Comparison of ENCODE assay signal across 2 cellular contexts in the genomic region with DNA sequence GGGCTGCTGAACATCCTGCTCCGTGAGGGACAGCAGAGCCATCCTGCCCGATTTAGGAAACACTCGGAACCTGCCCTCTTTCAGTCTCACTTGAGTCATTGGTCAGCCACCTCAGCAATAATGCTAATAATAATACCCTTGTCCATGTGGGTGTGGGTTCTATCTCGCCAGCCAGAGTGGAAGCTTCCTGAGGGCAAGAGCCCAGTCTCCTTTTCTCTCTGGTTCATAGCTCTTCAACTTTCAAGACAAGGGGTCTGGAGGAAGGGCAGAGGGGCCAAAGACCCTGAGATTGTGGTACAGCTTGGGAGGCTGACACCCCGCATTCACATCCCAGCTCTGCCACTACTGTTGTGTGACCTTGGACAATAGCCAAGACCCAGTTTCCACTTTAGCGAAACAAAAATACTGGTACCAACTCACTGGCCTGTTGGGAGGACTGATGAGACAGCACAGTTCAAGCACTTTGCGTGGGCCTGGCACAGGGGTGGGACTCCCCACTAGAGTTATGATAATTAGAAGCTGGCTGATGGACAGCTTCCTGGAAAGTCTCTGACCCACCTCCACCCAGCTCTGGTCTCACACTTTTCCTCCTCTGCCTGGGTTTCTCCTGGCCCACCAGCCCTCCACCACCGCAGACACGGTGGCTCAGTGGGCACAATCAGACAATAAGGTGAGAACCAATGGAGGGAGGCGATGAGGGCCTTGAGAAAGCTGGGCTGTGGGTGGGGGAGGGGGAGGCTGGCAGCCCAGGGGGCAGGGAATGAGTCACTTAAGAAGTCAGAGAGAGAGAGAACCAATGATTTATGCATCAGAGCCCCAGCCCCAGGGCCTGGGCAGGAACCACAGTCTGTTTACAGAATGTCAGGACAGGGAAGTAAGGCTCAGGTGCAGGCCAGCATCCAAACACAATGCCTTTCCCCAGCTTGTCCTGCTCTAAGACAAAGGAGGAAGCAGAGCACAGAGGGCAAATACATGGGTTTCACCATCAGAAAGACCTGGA.
TF ChIP-seq lines count a peak whose summit lies in the region.

No MANE protein-coding gene starts in this region.

TF ChIP-seq in A549, 52 proteins besides CTCF, POLR2A, EP300 and RAD21:
- TF ChIP-seq RFX5 (IDR thresholded peaks at IDR 0.05): no peak
- TF ChIP-seq FOSL2 (IDR thresholded peaks at IDR 0.05): peak; percentile 60; the same call in 1 of the 2 replicates
- TF ChIP-seq FOSL2 (CRISPR knock-in tag; IDR thresholded peaks at IDR 0.05): no peak
- TF ChIP-seq, protein P1, sequence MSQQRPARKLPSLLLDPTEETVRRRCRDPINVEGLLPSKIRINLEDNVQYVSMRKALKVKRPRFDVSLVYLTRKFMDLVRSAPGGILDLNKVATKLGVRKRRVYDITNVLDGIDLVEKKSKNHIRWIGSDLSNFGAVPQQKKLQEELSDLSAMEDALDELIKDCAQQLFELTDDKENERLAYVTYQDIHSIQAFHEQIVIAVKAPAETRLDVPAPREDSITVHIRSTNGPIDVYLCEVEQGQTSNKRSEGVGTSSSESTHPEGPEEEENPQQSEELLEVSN (IDR thresholded peaks at IDR 0.05; ENCODE audit: borderline replicate concordance, low read depth): no peak
- 0 out of 2 replicates have a peak, but pooled peaks have one; percentile 23 for TF ChIP-seq JUNB (IDR thresholded peaks at IDR 0.05)
TF ChIP-seq in A549: peak in this region for 2.

TF ChIP-seq in K562, 482 proteins besides CTCF, POLR2A, EP300 and RAD21:
- TF ChIP-seq TRIM28 (IDR thresholded peaks at IDR 0.05): peak; percentile 78; the same call in 1 of the 2 replicates
- TF ChIP-seq BRD4 (IDR thresholded peaks at IDR 0.05): no peak
- TF ChIP-seq ZNF316 (IDR thresholded peaks at IDR 0.05): peak; percentile 83
- 0 out of 2 replicates have a peak, but pooled peaks have one; percentile 13 for TF ChIP-seq JUND (IDR thresholded peaks at IDR 0.05; ENCODE audit: borderline replicate concordance, low read depth, low read length)
- TF ChIP-seq JUND (tag; IDR thresholded peaks at IDR 0.05; ENCODE audit: borderline replicate concordance, low read depth, low read length): no peak; the same call in 2 of the 3 replicates
- 0 out of 4 replicates have a peak, but pooled peaks of 1 of the 2 experiments have one; percentile 29 for TF ChIP-seq TRIM24 (IDR thresholded peaks at IDR 0.05)
- 0 out of 2 replicates have a peak, but pooled peaks have one; percentile 20 for TF ChIP-seq ADNP (tag; IDR thresholded peaks at IDR 0.05)
- TF ChIP-seq ERF (CRISPR knock-in tag; IDR thresholded peaks at IDR 0.05): no peak
- TF ChIP-seq NR2F6 (CRISPR knock-in tag; IDR thresholded peaks at IDR 0.05): no peak
- TF ChIP-seq, protein P2, sequence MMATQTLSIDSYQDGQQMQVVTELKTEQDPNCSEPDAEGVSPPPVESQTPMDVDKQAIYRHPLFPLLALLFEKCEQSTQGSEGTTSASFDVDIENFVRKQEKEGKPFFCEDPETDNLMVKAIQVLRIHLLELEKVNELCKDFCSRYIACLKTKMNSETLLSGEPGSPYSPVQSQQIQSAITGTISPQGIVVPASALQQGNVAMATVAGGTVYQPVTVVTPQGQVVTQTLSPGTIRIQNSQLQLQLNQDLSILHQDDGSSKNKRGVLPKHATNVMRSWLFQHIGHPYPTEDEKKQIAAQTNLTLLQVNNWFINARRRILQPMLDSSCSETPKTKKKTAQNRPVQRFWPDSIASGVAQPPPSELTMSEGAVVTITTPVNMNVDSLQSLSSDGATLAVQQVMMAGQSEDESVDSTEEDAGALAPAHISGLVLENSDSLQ (IDR thresholded peaks at IDR 0.05): peak; percentile 59
- TF ChIP-seq, protein P3, sequence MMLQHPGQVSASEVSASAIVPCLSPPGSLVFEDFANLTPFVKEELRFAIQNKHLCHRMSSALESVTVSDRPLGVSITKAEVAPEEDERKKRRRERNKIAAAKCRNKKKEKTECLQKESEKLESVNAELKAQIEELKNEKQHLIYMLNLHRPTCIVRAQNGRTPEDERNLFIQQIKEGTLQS (IDR thresholded peaks at IDR 0.05): 0 out of 2 replicates have a peak, but pooled peaks have one; percentile 21
- TF ChIP-seq, protein P3 (CRISPR knock-in tag; conservative IDR thresholded peaks at IDR 0.05): no peak
- no peak for TF ChIP-seq ZBTB1 (CRISPR knock-in tag; IDR thresholded peaks at IDR 0.05; ENCODE audit: borderline replicate concordance, low read depth)
- peak; percentile 52 for TF ChIP-seq FOSL1 (tag; conservative IDR thresholded peaks at IDR 0.05)
- TF ChIP-seq MEIS2 (IDR thresholded peaks at IDR 0.05; ENCODE audit: partially characterized antibody): peak; percentile 64
- TF ChIP-seq NFIC (IDR thresholded peaks at IDR 0.05): peak; percentile 71
- TF ChIP-seq, protein P4, sequence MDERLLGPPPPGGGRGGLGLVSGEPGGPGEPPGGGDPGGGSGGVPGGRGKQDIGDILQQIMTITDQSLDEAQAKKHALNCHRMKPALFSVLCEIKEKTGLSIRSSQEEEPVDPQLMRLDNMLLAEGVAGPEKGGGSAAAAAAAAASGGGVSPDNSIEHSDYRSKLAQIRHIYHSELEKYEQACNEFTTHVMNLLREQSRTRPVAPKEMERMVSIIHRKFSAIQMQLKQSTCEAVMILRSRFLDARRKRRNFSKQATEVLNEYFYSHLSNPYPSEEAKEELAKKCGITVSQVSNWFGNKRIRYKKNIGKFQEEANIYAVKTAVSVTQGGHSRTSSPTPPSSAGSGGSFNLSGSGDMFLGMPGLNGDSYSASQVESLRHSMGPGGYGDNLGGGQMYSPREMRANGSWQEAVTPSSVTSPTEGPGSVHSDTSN (CRISPR knock-in tag; IDR thresholded peaks at IDR 0.05; ENCODE audit: low read depth): no peak
- TF ChIP-seq, protein P4 (tag; conservative IDR thresholded peaks at IDR 0.05; ENCODE audit: low read depth): peak; percentile 25; the same call in 1 of the 2 replicates
